Comparison of ENCODE assay signal across 21 cellular contexts in the genomic region with DNA sequence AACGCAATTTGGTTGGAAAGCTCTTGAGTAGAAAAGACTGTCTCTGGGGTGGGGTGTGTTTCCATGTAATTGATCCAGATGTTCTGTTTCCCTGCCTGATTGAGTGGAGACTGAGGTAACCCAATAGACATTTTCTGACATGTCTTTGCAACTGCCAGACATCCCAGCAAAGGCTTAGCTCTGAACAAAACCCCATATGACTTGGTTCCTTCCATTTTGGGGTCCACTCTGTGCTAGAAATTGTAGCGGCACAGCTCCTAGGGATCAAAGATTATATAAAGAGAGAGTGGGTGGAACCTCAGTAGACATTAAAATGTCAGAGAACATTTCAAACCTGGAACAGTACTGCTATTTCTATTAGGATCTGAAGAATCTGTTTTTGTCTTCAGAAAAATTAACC.
"Had no signal": no experiment of that assay in that cellular context is flagged by ENCODE, and none has a peak within 500 bp of the region (broad histone marks: within the 10 kb centered on the region; RNA-seq: fewer than 3 reads in every experiment).

No MANE protein-coding gene starts in this region.

- ATAC-seq: SK-N-SH treated with all-trans-retinoic acid at 6 μM for 48 hours had no signal

- H3K27me3 ChIP-seq: MG63 had no signal

- DNase-seq: Karpas-422, KG1, MG63, NCI-H1092, NCI-H1105 treated with DMSO at 0.1 percent for 48 hours, NCI-H1417 treated with DMSO at 0.1 percent for 48 hours, NCI-H146, NCI-H1694 treated with DMSO at 0.1 percent for 48 hours, NCI-H1930, NCI-H2081, NCI-H2107, NCI-H2227 treated with DMSO at 0.1 percent for 48 hours, NCI-H446, NCI-H510A, NCI-H524 treated with DMSO at 0.1 percent for 48 hours, NCI-H69, NCI-H774, Right ventricle myocardium superior, RPMI8226 had no signal

- H3K4me3 ChIP-seq: MG63 had no signal

- FAIRE-seq: RCC 7860 had no signal

- H3K36me3 ChIP-seq: MG63 had no signal
